Comparison of ENCODE assay signal across 18 cellular contexts in genomic region chr10:67912330-67912946, GRCh38. TPM values are rescaled to one million over a fixed set of nuclear protein-coding genes. Genes with fewer than 3 reads are reported as not detected.
A peak's percentile ranks its signal among the peaks of the same experiment; 100 is the strongest.
DNase-seq lines count a peak whose midpoint lies in the region; ATAC-seq and TF ChIP-seq lines count a peak whose summit lies in the region.
"Had no signal": no experiment of that assay in that cellular context is flagged by ENCODE, and none has a peak within 500 bp of the region (broad histone marks: within the 10 kb centered on the region; RNA-seq: fewer than 3 reads in every experiment).

No MANE protein-coding gene starts in this region.

- H3K4me3 Mint-ChIP-seq in CD4-positive, alpha-beta memory T cell, result no peak overlapping the region
- H3K4me3 Mint-ChIP-seq in T-cell, result no peak overlapping the region
- H3K4me3 Mint-ChIP-seq: activated naive CD8-positive, alpha-beta T cell treated with anti-CD3 and anti-CD28 coated beads, Interleukin-2, amount 10 ng/mL, durations not matched to agents 7 days and 5 days had no signal

- POLR2A ChIA-PET in CD4-positive, alpha-beta memory T cell (lab: Charles Lee; ENCODE audit: partially characterized antibody), result interaction anchor here (0.8 to 0.9 kb wide), 2 partner anchors 29 to 159 kb away, joined by 3 to 4 read pairs; partner anchors contain the start of gene SIRT1
- POLR2A ChIA-PET in T-cell (lab: Charles Lee), result interaction anchor here in 1 of 2 donors (0.5 to 0.6 kb wide), 2 partner anchors 19 to 1039 kb away, joined by 3 to 5 read pairs; no protein-coding TSS in a partner anchor

- H3K4me1 Mint-ChIP-seq in CD4-positive, alpha-beta memory T cell, result peaks cover 10 to 30% (median 25%) of the 10 kb centered on the region in 4 donors
- peaks cover 17 to 31% (median 21%) of the 10 kb centered on the region in 3 donors for H3K4me1 Mint-ChIP-seq in T-cell

- DNase-seq in AG08396 (ENCODE audit: low spot score) (peak; percentile 5), T-cell (no peak), fibroblast of pulmonary artery (ENCODE audit: low read depth) (peak; percentile 6), left lobe of liver (ENCODE audit: low spot score) (no peak), GM20000 (ENCODE audit: low spot score) (no peak), NCI-H526 treated with DMSO at 0.1 percent for 48 hours (lab: John Stamatoyannopoulos, UW) (no peak)
- DNase-seq in CD4-positive, alpha-beta memory T cell, result no peak
- DNase-seq: activated naive CD8-positive, alpha-beta T cell treated with anti-CD3 and anti-CD28 coated beads, Interleukin-2, amount 10 ng/mL, durations not matched to agents 7 days and 5 days; DND-41; gastrocnemius medialis; KBM-7; NCI-H1417; small intestine; stimulated activated naive CD8-positive, alpha-beta T cell treated with anti-CD3 and anti-CD28 coated beads, Interleukin-15, Interleukin-2, amounts not matched to agents 100 U/mL and 50 U/mL, for 24 hours; uterus had no signal

- peaks cover 55 to 89% of the 10 kb centered on the region in 2 donors for H3K36me3 Mint-ChIP-seq in CD4-positive, alpha-beta memory T cell
- peaks cover 54% of the 10 kb centered on the region for H3K36me3 Mint-ChIP-seq in T-cell

- ATAC-seq in T-cell (replicated peaks in 1 of 4), result no peak
- ATAC-seq in left lobe of liver, result no peak
- ATAC-seq in HG03025 (IDR thresholded peaks at IDR 0.05; ENCODE audit: low FRiP score, unreplicated experiment), result no peak
- ATAC-seq: gastrocnemius medialis; stimulated activated naive CD8-positive, alpha-beta T cell treated with anti-CD3 and anti-CD28 coated beads, Interleukin-15, Interleukin-2, amounts not matched to agents 100 U/mL and 50 U/mL, for 24 hours had no signal

- H3K27me3 ChIP-seq in CD4-positive, alpha-beta memory T cell (ENCODE audit: insufficient read depth, low read length), result no peaks in the 10 kb centered on the region
- H3K27me3 ChIP-seq: BLaER1, gastrocnemius medialis, SJSA1, uterus had no signal

- H3K36me3 ChIP-seq in CD4-positive, alpha-beta memory T cell (ENCODE audit: insufficient read depth, low read length), result peaks cover 66% of the 10 kb centered on the region
- H3K36me3 ChIP-seq: uterus had no signal

- H3K9me3 Mint-ChIP-seq in CD4-positive, alpha-beta memory T cell, result peaks cover 0 to 2% (median 0%) of the 10 kb centered on the region in 8 donors
- H3K9me3 Mint-ChIP-seq in T-cell, result no peaks in the 10 kb centered on the region
- H3K9me3 Mint-ChIP-seq: activated naive CD8-positive, alpha-beta T cell treated with anti-CD3 and anti-CD28 coated beads, Interleukin-2, amount 10 ng/mL, durations not matched to agents 7 days and 5 days had no signal

- H3K4me3 ChIP-seq in CD4-positive, alpha-beta memory T cell (ENCODE audit: low read length in 2 of 2), result no peak overlapping the region
- no peak overlapping the region for H3K4me3 ChIP-seq in fibroblast of pulmonary artery (replicated peaks; ENCODE audit: low read depth, low read length)
- H3K4me3 ChIP-seq: BLaER1, gastrocnemius medialis, SJSA1, uterus had no signal

- intact Hi-C loops in CD4-positive, alpha-beta memory T cell (cut with micrococcal nuclease), result no loop called here

- H3K27me3 Mint-ChIP-seq in CD4-positive, alpha-beta memory T cell, result no peaks in the 10 kb centered on the region
- no peaks in the 10 kb centered on the region for H3K27me3 Mint-ChIP-seq in T-cell
- H3K27me3 Mint-ChIP-seq: activated naive CD8-positive, alpha-beta T cell treated with anti-CD3 and anti-CD28 coated beads, Interleukin-2, amount 10 ng/mL, durations not matched to agents 7 days and 5 days had no signal

- no peaks in the 10 kb centered on the region for H3K4me1 ChIP-seq in CD4-positive, alpha-beta memory T cell (ENCODE audit: insufficient read depth, low read length)
- H3K4me1 ChIP-seq: BLaER1, gastrocnemius medialis, SJSA1, uterus had no signal

- H3K9me3 ChIP-seq in CD4-positive, alpha-beta memory T cell (ENCODE audit: control insufficient read depth in 1 of 2, low read length in 2 of 2), result no peaks in the 10 kb centered on the region
- H3K9me3 ChIP-seq: BLaER1, gastrocnemius medialis, SJSA1, uterus had no signal

- CTCF ChIA-PET in CD4-positive, alpha-beta memory T cell (lab: Charles Lee; ENCODE audit: partially characterized antibody), result interaction anchor here (1.0 kb wide), 1 partner anchor 27 kb away, joined by 3 read pairs; no protein-coding TSS in a partner anchor
- CTCF ChIA-PET in T-cell (lab: Charles Lee), result interaction anchor here (0.6 to 1.3 kb wide), 3 partner anchors 13 to 245 kb away, joined by 3 read pairs; no protein-coding TSS in a partner anchor

- no peak for TF ChIP-seq CTCF in fibroblast of pulmonary artery (IDR thresholded peaks at IDR 0.05; ENCODE audit: low read length, missing control alignments)
- no peak for TF ChIP-seq CTCF in GM20000 (IDR thresholded peaks at IDR 0.05; ENCODE audit: extremely low read depth, missing control alignments)

- peak overlapping the region in 5 of 7 donors; percentile 30 to 42 (median 38) for H3K27ac Mint-ChIP-seq in CD4-positive, alpha-beta memory T cell
- H3K27ac Mint-ChIP-seq in T-cell, result peak overlapping the region; percentile 36 to 45
- H3K27ac Mint-ChIP-seq: activated naive CD8-positive, alpha-beta T cell treated with anti-CD3 and anti-CD28 coated beads, Interleukin-2, amount 10 ng/mL, durations not matched to agents 7 days and 5 days had no signal

- no peak overlapping the region for H3K27ac ChIP-seq in CD4-positive, alpha-beta memory T cell (ENCODE audit: low read depth, low read length)
- H3K27ac ChIP-seq: BLaER1, gastrocnemius medialis, SJSA1, uterus had no signal

RNA-seq across cellular contexts. Expression of gene SIRT1, which starts 28.0 kb away (rescaled TPM):
- total RNA-seq in CD4-positive, alpha-beta memory T cell, result 10 to 100 TPM; 57.1 to 58.8 TPM
- polyA plus RNA-seq in CD4-positive, alpha-beta memory T cell, result 10 to 100 TPM in 1 of 2 donors, 1 to 10 TPM in 1; 6.7 to 22.2 TPM
- 10 to 100 TPM; 41.0 to 58.7 (median 46.7) TPM for total RNA-seq in T-cell
- total RNA-seq in left lobe of liver, result 5.5 TPM

Comparison
In these comparisons a context has a peak if more than half of its experiments do, and no peak if none do; other contexts are left out.
1. DNase-seq: peak in AG08396 (single experiment) and fibroblast of pulmonary artery (single experiment); none in CD4-positive, alpha-beta memory T cell (0 of 5), T-cell (0 of 34), left lobe of liver (single experiment), GM20000 (single experiment) and NCI-H526 treated with DMSO at 0.1 percent for 48 hours (single experiment).